In genomic region chr2:173309370-173309769, GRCh38 we compare ENCODE assay signal across 1 cellular context. TPM values are rescaled to one million over a fixed set of nuclear protein-coding genes. Genes with fewer than 3 reads are reported as not detected.
"Had no signal": no experiment of that assay in that cellular context is flagged by ENCODE, and none has a peak within 500 bp of the region (broad histone marks: within the 10 kb centered on the region; RNA-seq: fewer than 3 reads in every experiment).

No MANE protein-coding gene starts in this region.

RNA-seq across cellular contexts. Expression of gene CDCA7, which starts 45.3 kb away (rescaled TPM):
- total RNA-seq: ascending aorta had no signal
